In genomic region chr11:125300791-125301218, GRCh38 we compare ENCODE assay signal across 9 cellular contexts.
DNase-seq lines count a peak whose midpoint lies in the region; ATAC-seq and TF ChIP-seq lines count a peak whose summit lies in the region.
"Had no signal": no experiment of that assay in that cellular context is flagged by ENCODE, and none has a peak within 500 bp of the region (broad histone marks: within the 10 kb centered on the region; RNA-seq: fewer than 3 reads in every experiment).

No MANE protein-coding gene starts in this region.

- H3K27me3 ChIP-seq in heart right ventricle (no peaks in the 10 kb centered on the region), smooth muscle cell (ENCODE audit: low read depth) (no peaks in the 10 kb centered on the region)

- H3K27ac ChIP-seq in heart right ventricle = no peak overlapping the region
- peak overlapping the region; percentile 5 for H3K27ac ChIP-seq in smooth muscle cell (ENCODE audit: low read depth)

- no peak overlapping the region for H3K27ac Mint-ChIP-seq in HFFc6
- no peak overlapping the region for H3K27ac Mint-ChIP-seq in T-helper 2 cell treated with Interferon-gamma antibody and Interleukin-4, amounts not matched to agents 5 μg/mL and 100 μg/mL, for 36 hours

- no peak overlapping the region for H3K4me2 ChIP-seq in smooth muscle cell

- no peak overlapping the region for H2AFZ ChIP-seq in smooth muscle cell (ENCODE audit: low read depth)

- no peak overlapping the region for H3K9ac ChIP-seq in smooth muscle cell (ENCODE audit: low read depth)

- peaks cover 15% of the 10 kb centered on the region for H3K4me1 Mint-ChIP-seq in HFFc6 (ENCODE audit: low read depth)
- no peaks in the 10 kb centered on the region for H3K4me1 Mint-ChIP-seq in T-helper 2 cell treated with Interferon-gamma antibody and Interleukin-4, amounts not matched to agents 5 μg/mL and 100 μg/mL, for 36 hours (ENCODE audit: low read depth)

- no peak overlapping the region for H3K4me3 ChIP-seq in heart right ventricle
- H3K4me3 ChIP-seq in smooth muscle cell = no peak overlapping the region

- H3K36me3 Mint-ChIP-seq in HFFc6 (ENCODE audit: low read depth) = no peaks in the 10 kb centered on the region
- H3K36me3 Mint-ChIP-seq in T-helper 2 cell treated with Interferon-gamma antibody and Interleukin-4, amounts not matched to agents 5 μg/mL and 100 μg/mL, for 36 hours (ENCODE audit: low read depth) = no peaks in the 10 kb centered on the region

- H3K36me3 ChIP-seq in heart right ventricle (no peaks in the 10 kb centered on the region), smooth muscle cell (ENCODE audit: low read depth) (no peaks in the 10 kb centered on the region)

- no peak overlapping the region for H3K4me3 Mint-ChIP-seq in HFFc6
- H3K4me3 Mint-ChIP-seq in T-helper 2 cell treated with Interferon-gamma antibody and Interleukin-4, amounts not matched to agents 5 μg/mL and 100 μg/mL, for 36 hours = no peak overlapping the region

- H3K27me3 Mint-ChIP-seq in HFFc6 (ENCODE audit: insufficient read depth) = peaks cover 31% of the 10 kb centered on the region
- no peaks in the 10 kb centered on the region for H3K27me3 Mint-ChIP-seq in T-helper 2 cell treated with Interferon-gamma antibody and Interleukin-4, amounts not matched to agents 5 μg/mL and 100 μg/mL, for 36 hours (ENCODE audit: low read depth)

- no peaks in the 10 kb centered on the region for H3K79me2 ChIP-seq in smooth muscle cell (ENCODE audit: low read depth)

- no peaks in the 10 kb centered on the region for H4K20me1 ChIP-seq in smooth muscle cell (ENCODE audit: low read depth)

- intact Hi-C loops in heart right ventricle (cut with DNase I) = no loop called here

- DNase-seq in HFFc6 (peak; percentile 76), T1000 (lab: John Stamatoyannopoulos, UW) (peak; percentile 33), heart right ventricle (peak in 1 of 2 donors; percentile 31), smooth muscle cell (lab: John Stamatoyannopoulos, UW; ENCODE audit: unreplicated experiment) (no peak), NCI-H2227 treated with DMSO at 0.1 percent for 48 hours (lab: John Stamatoyannopoulos, UW) (no peak)
- no peak for DNase-seq in T-helper 2 cell treated with Interferon-gamma antibody and Interleukin-4, amounts not matched to agents 5 μg/mL and 100 μg/mL, for 36 hours (ENCODE audit: low spot score)
- DNase-seq in stimulated activated CD4-positive, alpha-beta T cell treated with anti-CD3 and anti-CD28 coated beads, Interleukin-15, amount 100 ng/mL, for 24 hours = no peak
- DNase-seq: midbrain had no signal

- H3K9me3 Mint-ChIP-seq in HFFc6 = no peaks in the 10 kb centered on the region
- no peaks in the 10 kb centered on the region for H3K9me3 Mint-ChIP-seq in T-helper 2 cell treated with Interferon-gamma antibody and Interleukin-4, amounts not matched to agents 5 μg/mL and 100 μg/mL, for 36 hours

- H3F3A ChIP-seq in smooth muscle cell (ENCODE audit: low read depth) = no peaks in the 10 kb centered on the region

- ATAC-seq in heart right ventricle (peak in 7 of 8 donors; percentile 23 to 77 (median 43)), HG03571 (IDR thresholded peaks at IDR 0.05; ENCODE audit: unreplicated experiment) (no peak)

- TF ChIP-seq CTCF in HFFc6 (IDR thresholded peaks at IDR 0.05) = no peak
- TF ChIP-seq CTCF in heart right ventricle (IDR thresholded peaks at IDR 0.05) = no peak
- no peak for TF ChIP-seq CTCF in smooth muscle cell (IDR thresholded peaks at IDR 0.05; ENCODE audit: borderline replicate concordance, insufficient read depth, poor library complexity, severe bottlenecking)

- H3K4me1 ChIP-seq in heart right ventricle (peaks cover 0 to 21% (median 7%) of the 10 kb centered on the region in 9 donors), smooth muscle cell (ENCODE audit: low read depth) (no peaks in the 10 kb centered on the region)

- WGBS in heart right ventricle, 2 donors = 42 to 64% methylated on average over 3 of the region's 3 CpGs
- 25% methylated on average over 3 of the region's 3 CpGs for WGBS in smooth muscle cell (ENCODE audit: low lambda C conversion rate)

- H3K9me3 ChIP-seq in heart right ventricle (no peaks in the 10 kb centered on the region), smooth muscle cell (replicated peaks; ENCODE audit: low read depth) (no peaks in the 10 kb centered on the region)

Comparison
In these comparisons a context has a peak if more than half of its experiments do, and no peak if none do; other contexts are left out.
1. DNase-seq: peak in HFFc6 (single experiment) and T1000 (single experiment); none in smooth muscle cell (single experiment), T-helper 2 cell treated with Interferon-gamma antibody and Interleukin-4, amounts not matched to agents 5 μg/mL and 100 μg/mL, for 36 hours (single experiment), NCI-H2227 treated with DMSO at 0.1 percent for 48 hours (single experiment) and stimulated activated CD4-positive, alpha-beta T cell treated with anti-CD3 and anti-CD28 coated beads, Interleukin-15, amount 100 ng/mL, for 24 hours (single experiment).